ENCODE assay signal across 19 cellular contexts in the genomic region with DNA sequence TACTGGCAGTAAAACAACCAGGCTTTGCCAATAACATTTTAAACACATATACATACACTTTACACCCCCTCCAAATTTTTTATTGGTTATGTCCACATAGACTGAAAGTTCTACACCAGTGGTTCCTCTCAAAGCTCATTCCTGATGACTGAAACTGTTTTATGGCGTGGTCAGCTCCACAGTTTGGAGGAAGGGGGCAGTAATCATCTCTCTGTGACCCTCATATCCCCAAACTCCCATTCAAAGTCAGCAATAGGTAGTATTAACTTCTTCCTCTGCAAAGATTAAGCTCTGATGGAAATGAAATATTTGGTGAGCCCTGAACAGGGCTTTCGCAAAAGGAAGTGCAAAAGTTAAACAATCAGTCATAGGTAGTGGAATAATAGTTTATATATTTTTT. TPM values are rescaled to one million over a fixed set of nuclear protein-coding genes. Genes with fewer than 3 reads are reported as not detected.
DNase-seq lines count a peak whose midpoint lies in the region; ATAC-seq, FAIRE-seq and TF ChIP-seq lines count a peak whose summit lies in the region.
"Had no signal": no experiment of that assay in that cellular context is flagged by ENCODE, and none has a peak within 500 bp of the region (broad histone marks: within the 10 kb centered on the region; RNA-seq: fewer than 3 reads in every experiment).

No MANE protein-coding gene starts in this region.

- ATAC-seq in HepG2 (no peak), right lobe of liver (no peak), GM19035 (IDR thresholded peaks at IDR 0.05; ENCODE audit: unreplicated experiment) (no peak)
- ATAC-seq: activated CD8-positive, alpha-beta memory T cell treated with anti-CD3 and anti-CD28 coated beads, Interleukin-2, amount 10 ng/mL, durations not matched to agents 7 days and 5 days; stimulated activated naive CD8-positive, alpha-beta T cell treated with anti-CD3 and anti-CD28 coated beads, Interleukin-15, Interleukin-2, amounts not matched to agents 100 U/mL and 50 U/mL, for 24 hours had no signal

- no peak overlapping the region for H3K27ac ChIP-seq in HepG2 (ENCODE audit: extremely low read length, insufficient read depth, low read length)
- H3K27ac ChIP-seq in right lobe of liver = no peak overlapping the region
- H3K27ac ChIP-seq in WERI-Rb-1 = no peak overlapping the region
- no peak overlapping the region for H3K27ac ChIP-seq in suprapubic skin
- H3K27ac ChIP-seq: breast epithelium, HL-60 had no signal

- H4K20me1 ChIP-seq in HepG2 (ENCODE audit: insufficient read depth, low read length) = no peaks in the 10 kb centered on the region

- no peak for TF ChIP-seq RAD21 in HepG2 (CRISPR knock-in tag; IDR thresholded peaks at IDR 0.05)

- H3K9ac ChIP-seq in HepG2 (ENCODE audit: insufficient read depth, low read depth, low read length) = no peak overlapping the region

- intact Hi-C loops in HepG2 (cut with micrococcal nuclease; ENCODE audit: unreplicated experiment) = no loop called here
- intact Hi-C loops in right lobe of liver (cut with DNase I) = no loop called here

- no TSS peak for BruUV-seq in HepG2 (replicated peaks; lab: Mats Ljungman, UMichigan)

- H3K4me2 ChIP-seq in HepG2 (ENCODE audit: low read depth, low read length) = no peak overlapping the region

- H3K9me3 ChIP-seq in HepG2 (ENCODE audit: low read length) = no peaks in the 10 kb centered on the region
- H3K9me3 ChIP-seq in right lobe of liver = no peaks in the 10 kb centered on the region
- H3K9me3 ChIP-seq in WERI-Rb-1 (ENCODE audit: severe bottlenecking) = no peaks in the 10 kb centered on the region
- H3K9me3 ChIP-seq in suprapubic skin = no peaks in the 10 kb centered on the region
- H3K9me3 ChIP-seq: breast epithelium had no signal

- in situ Hi-C loops in HepG2 (cut with HindIII; ENCODE audit: extremely low pct_ligation_motif_present, low pct_unique_long_range_greater_than_20kb) = no loop called here

- TF ChIP-seq POLR2A in HepG2 (IDR thresholded peaks at IDR 0.05; ENCODE audit: insufficient read depth in 1 of 2, low read depth in 2 of 2, low read length in 2 of 2) = no peak
- no peak for TF ChIP-seq POLR2A in right lobe of liver (IDR thresholded peaks at IDR 0.05)
- no peak for TF ChIP-seq POLR2A in suprapubic skin (IDR thresholded peaks at IDR 0.05)

- TF ChIP-seq CTCF in HepG2 (CRISPR knock-in tag; IDR thresholded peaks at IDR 0.05) = peak; percentile 44
- TF ChIP-seq CTCF in right lobe of liver (IDR thresholded peaks at IDR 0.05) = no peak
- peak; percentile 35; the same call in 1 of the 2 replicates for TF ChIP-seq CTCF in WERI-Rb-1 (IDR thresholded peaks at IDR 0.05; ENCODE audit: low read depth, low read length)
- TF ChIP-seq CTCF in fibroblast of villous mesenchyme (IDR thresholded peaks at IDR 0.05; ENCODE audit: insufficient read depth, low read depth, low read length) = peak; percentile 23
- no peak for TF ChIP-seq CTCF in suprapubic skin (IDR thresholded peaks at IDR 0.05)

- H3K4me3 ChIP-seq in HepG2 (replicated peaks in 1 of 3; ENCODE audit: insufficient read depth in 1 of 3, low read depth in 2 of 3, low read length in 3 of 3) (no peak overlapping the region), right lobe of liver (no peak overlapping the region), WERI-Rb-1 (ENCODE audit: low read depth, low read length) (no peak overlapping the region), fibroblast of villous mesenchyme (ENCODE audit: low read depth, low read length) (no peak overlapping the region), suprapubic skin (no peak overlapping the region)
- H3K4me3 ChIP-seq: breast epithelium had no signal

- H2AFZ ChIP-seq in HepG2 (ENCODE audit: low read length) = no peak overlapping the region

- FAIRE-seq in HepG2 (lab: Jason Lieb, UNC) = no peak

- H3K36me3 ChIP-seq in HepG2 (replicated peaks in 1 of 2; ENCODE audit: control insufficient read depth in 1 of 2, insufficient read depth in 2 of 2, low read length in 2 of 2) (no peaks in the 10 kb centered on the region), right lobe of liver (no peaks in the 10 kb centered on the region), WERI-Rb-1 (no peaks in the 10 kb centered on the region), suprapubic skin (no peaks in the 10 kb centered on the region)
- H3K36me3 ChIP-seq: breast epithelium had no signal

- 0% methylated on average over 2 of the region's 2 CpGs for WGBS in HepG2 (ENCODE audit: low lambda C conversion rate)
- 50% methylated on average over 2 of the region's 2 CpGs for WGBS in right lobe of liver (ENCODE audit: insufficient coverage, low coverage, low lambda C conversion rate, missing lambda C conversion rate)
- 51% methylated on average over 2 of the region's 2 CpGs for WGBS in suprapubic skin

- H3K4me1 ChIP-seq in HepG2 (ENCODE audit: insufficient read depth, low read length) = peaks cover 10% of the 10 kb centered on the region
- peaks cover 0 to 8% (median 0%) of the 10 kb centered on the region in 4 donors for H3K4me1 ChIP-seq in right lobe of liver
- H3K4me1 ChIP-seq in suprapubic skin = no peaks in the 10 kb centered on the region
- H3K4me1 ChIP-seq: breast epithelium had no signal

- H3K27me3 ChIP-seq in HepG2 (ENCODE audit: control insufficient read depth in 1 of 2, insufficient read depth in 2 of 2, low read length in 2 of 2) (no peaks in the 10 kb centered on the region; a peak in 1 of 5 replicates), right lobe of liver (no peaks in the 10 kb centered on the region), WERI-Rb-1 (ENCODE audit: insufficient read depth, low read depth, severe bottlenecking) (no peaks in the 10 kb centered on the region), suprapubic skin (no peaks in the 10 kb centered on the region)
- H3K27me3 ChIP-seq: breast epithelium had no signal

- no peak for DNase-seq in HepG2 (ENCODE audit: low spot score)
- no peak for DNase-seq in right lobe of liver
- no peak for DNase-seq in WERI-Rb-1
- DNase-seq in fibroblast of villous mesenchyme (ENCODE audit: low read depth) = no peak
- DNase-seq in NCI-H1092 treated with DMSO at 0.1 percent for 48 hours (lab: John Stamatoyannopoulos, UW) = no peak
- DNase-seq in NCI-H2171 treated with DMSO at 0.1 percent for 48 hours (lab: John Stamatoyannopoulos, UW) = no peak
- DNase-seq in suprapubic skin (ENCODE audit: low spot score in 2 of 2) = no peak
- DNase-seq: activated CD4-positive, CD25-positive, alpha-beta regulatory T cell; activated CD8-positive, alpha-beta memory T cell treated with anti-CD3 and anti-CD28 coated beads, Interleukin-2, amount 10 ng/mL, durations not matched to agents 7 days and 5 days; activated gamma-delta T cell treated with Interleukin-2 at 50 U/mL for 16 hours; islet precursor cell; midbrain; NCI-H2081 treated with DMSO at 0.1 percent for 48 hours; occipital lobe; stimulated activated naive CD8-positive, alpha-beta T cell treated with anti-CD3 and anti-CD28 coated beads, Interleukin-15, Interleukin-2, amounts not matched to agents 100 U/mL and 50 U/mL, for 24 hours; SW 1271 had no signal

- POLR2A ChIA-PET in HepG2 (lab: Yijun Ruan, JAX) = no interaction called here

- TF ChIP-seq EP300 in HepG2 (IDR thresholded peaks at IDR 0.05; ENCODE audit: low read depth in 2 of 2, low read length in 2 of 2) = no peak
- TF ChIP-seq EP300 in HepG2 (CRISPR knock-in tag; IDR thresholded peaks at IDR 0.05; ENCODE audit: borderline replicate concordance) = no peak
- TF ChIP-seq EP300 in suprapubic skin (IDR thresholded peaks at IDR 0.05) = no peak

- no peaks in the 10 kb centered on the region for H3K79me2 ChIP-seq in HepG2 (ENCODE audit: insufficient read depth, low read length)

- CTCF ChIA-PET in HepG2 (lab: Yijun Ruan, JAX; ENCODE audit: low intra/inter-chr PET ratio, low total read pairs) = no interaction called here

TF ChIP-seq in HepG2, 621 proteins besides CTCF, POLR2A, EP300 and RAD21 (continues in another document):
- TF ChIP-seq, protein P1, sequence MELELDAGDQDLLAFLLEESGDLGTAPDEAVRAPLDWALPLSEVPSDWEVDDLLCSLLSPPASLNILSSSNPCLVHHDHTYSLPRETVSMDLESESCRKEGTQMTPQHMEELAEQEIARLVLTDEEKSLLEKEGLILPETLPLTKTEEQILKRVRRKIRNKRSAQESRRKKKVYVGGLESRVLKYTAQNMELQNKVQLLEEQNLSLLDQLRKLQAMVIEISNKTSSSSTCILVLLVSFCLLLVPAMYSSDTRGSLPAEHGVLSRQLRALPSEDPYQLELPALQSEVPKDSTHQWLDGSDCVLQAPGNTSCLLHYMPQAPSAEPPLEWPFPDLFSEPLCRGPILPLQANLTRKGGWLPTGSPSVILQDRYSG (CRISPR knock-in tag; IDR thresholded peaks at IDR 0.05) = no peak
- no peak for TF ChIP-seq HNF4G (IDR thresholded peaks at IDR 0.05; ENCODE audit: borderline replicate concordance, low read depth, low read length)
- no peak for TF ChIP-seq HNF4G (CRISPR knock-in tag; IDR thresholded peaks at IDR 0.05; ENCODE audit: borderline replicate concordance, low read depth)
- peak; percentile 54 for TF ChIP-seq STAG1 (CRISPR knock-in tag; IDR thresholded peaks at IDR 0.05)
- TF ChIP-seq ZNF124 (CRISPR knock-in tag; IDR thresholded peaks at IDR 0.05) = no peak

RNA-seq across cellular contexts. Expression of a gene that starts 55.3 kb away (rescaled TPM):
- total RNA-seq in HepG2 (2016; rRNA removed; fragmentation: Illumina TruSeq; extraction: Trizol) (24.5 and 31.2 TPM in 2 replicates), right lobe of liver (10 to 100 TPM; 17.2 to 43.6 (median 25.3) TPM), fibroblast of villous mesenchyme (22.0 and 25.1 TPM in 2 replicates), suprapubic skin (100 to 1,000 TPM; 103 to 196 (median 171) TPM)
- total RNA-seq in HepG2 (2016; cell fraction: cytosol; rRNA removed; fragmentation: Illumina TruSeq; extraction: Trizol; ENCODE audit: low read depth) = 2.9 and 3.1 TPM in 2 replicates
- 25.6 and 31.0 TPM in 2 replicates for total RNA-seq in HepG2 (2016; cell fraction: insoluble cytoplasmic fraction; rRNA removed; fragmentation: Illumina TruSeq; extraction: Trizol)
- 7.0 and 8.7 TPM in 2 replicates for total RNA-seq in HepG2 (2016; cell fraction: membrane; rRNA removed; fragmentation: Illumina TruSeq; extraction: Trizol)
- 50.3 and 52.6 TPM in 2 replicates for total RNA-seq in HepG2 (2016; cell fraction: nucleus; rRNA removed; fragmentation: Illumina TruSeq; extraction: Trizol)
- polyA plus RNA-seq in HepG2 (2011; rRNA removed) = 6.8 and 10.9 TPM in 2 replicates
- 4.0 and 9.7 TPM in 2 replicates for polyA plus RNA-seq in HepG2 (2011; cell fraction: cytosol; rRNA removed)
- polyA plus RNA-seq in HepG2 (2011; cell fraction: nucleus; rRNA removed) = 9.9 and 23.8 TPM in 2 replicates
- 20.7 and 21.6 TPM in 2 replicates for polyA plus RNA-seq in HepG2 (2012)
- polyA plus RNA-seq in HepG2 (2016; cell fraction: cytosol; fragmentation: Illumina TruSeq; extraction: Trizol; ENCODE audit: low read depth) = 0.61 and 0.62 TPM in 2 replicates
- 20.3 and 24.6 TPM in 2 replicates for polyA plus RNA-seq in HepG2 (2016; cell fraction: insoluble cytoplasmic fraction; fragmentation: Illumina TruSeq; extraction: Trizol; ENCODE audit: low read depth)
- 0.97 and 1.4 TPM in 2 replicates for polyA plus RNA-seq in HepG2 (2016; cell fraction: membrane; fragmentation: Illumina TruSeq; extraction: Trizol; ENCODE audit: low read depth)
- 29.5 and 31.8 TPM in 2 replicates for polyA plus RNA-seq in HepG2 (2016; cell fraction: nucleus; fragmentation: Illumina TruSeq; extraction: Trizol; ENCODE audit: insufficient read depth, low read depth)
- 12.6 and 17.7 TPM in 2 replicates for polyA minus RNA-seq in HepG2 (2011; rRNA and poly(A)+ RNA removed; ENCODE audit: low replicate concordance)
- 12.2 and 17.8 TPM in 2 replicates for polyA minus RNA-seq in HepG2 (2011; cell fraction: cytosol; rRNA and poly(A)+ RNA removed)
- polyA minus RNA-seq in HepG2 (2011; cell fraction: nucleus; rRNA and poly(A)+ RNA removed) = 106 and 124 TPM in 2 replicates

Comparison
In these comparisons a context has a peak if more than half of its experiments do, and no peak if none do; other contexts are left out.
1. CTCF ChIP-seq: peak in HepG2 (single experiment), WERI-Rb-1 (single experiment) and fibroblast of villous mesenchyme (single experiment); none in right lobe of liver (0 of 4) and suprapubic skin (0 of 2).